Comparison of ENCODE assay signal across 8 cellular contexts in the genomic region with DNA sequence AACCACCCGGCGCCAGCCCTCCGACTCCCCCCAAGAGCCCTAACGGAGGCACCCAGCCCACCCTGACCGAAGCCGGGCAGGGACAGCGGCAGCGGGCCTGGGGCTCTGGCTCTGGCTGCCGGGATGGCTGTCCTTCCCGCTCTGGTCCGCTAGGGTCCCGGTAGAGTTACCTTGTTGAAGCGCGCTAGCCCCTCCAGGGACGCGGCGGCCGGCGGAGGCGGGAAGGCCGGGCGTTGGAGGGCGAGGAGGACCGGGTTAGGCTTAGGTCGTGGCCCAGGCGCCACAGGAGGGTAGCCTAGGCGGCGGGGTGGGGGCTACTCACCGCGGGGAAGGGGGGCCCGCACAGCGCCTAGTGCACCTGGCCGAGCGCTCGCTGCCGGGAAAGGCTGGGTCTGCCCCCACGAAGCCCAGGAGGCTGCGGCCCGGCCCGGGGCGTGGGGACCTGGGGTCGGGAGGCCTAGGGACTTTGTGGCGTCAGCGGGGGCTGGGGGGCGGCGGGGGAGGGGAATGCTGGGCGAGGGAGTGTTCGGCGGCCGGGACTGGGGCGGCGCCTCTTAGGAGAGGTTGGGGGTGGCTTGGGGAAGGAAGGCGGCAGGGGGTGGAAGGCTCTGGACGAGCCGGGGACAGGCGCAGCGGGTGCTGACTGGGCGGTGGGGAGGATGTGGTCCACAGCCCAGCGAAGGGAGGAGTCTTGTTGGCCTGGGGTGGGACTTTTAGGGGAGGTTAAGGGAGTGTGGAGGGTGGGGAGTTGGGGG. TPM values are rescaled to one million over a fixed set of nuclear protein-coding genes. Genes with fewer than 3 reads are reported as not detected.
DNase-seq lines count a peak whose midpoint lies in the region; ATAC-seq and TF ChIP-seq lines count a peak whose summit lies in the region.

A gene with protein sequence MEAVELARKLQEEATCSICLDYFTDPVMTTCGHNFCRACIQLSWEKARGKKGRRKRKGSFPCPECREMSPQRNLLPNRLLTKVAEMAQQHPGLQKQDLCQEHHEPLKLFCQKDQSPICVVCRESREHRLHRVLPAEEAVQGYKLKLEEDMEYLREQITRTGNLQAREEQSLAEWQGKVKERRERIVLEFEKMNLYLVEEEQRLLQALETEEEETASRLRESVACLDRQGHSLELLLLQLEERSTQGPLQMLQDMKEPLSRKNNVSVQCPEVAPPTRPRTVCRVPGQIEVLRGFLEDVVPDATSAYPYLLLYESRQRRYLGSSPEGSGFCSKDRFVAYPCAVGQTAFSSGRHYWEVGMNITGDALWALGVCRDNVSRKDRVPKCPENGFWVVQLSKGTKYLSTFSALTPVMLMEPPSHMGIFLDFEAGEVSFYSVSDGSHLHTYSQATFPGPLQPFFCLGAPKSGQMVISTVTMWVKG (minus strand): TSS at position 645 of the 755 bp plus-strand sequence. CDS start 1,789 bp downstream, outside the sequence.

- no peak within 1 kb of the TSS for H2AFZ ChIP-seq in Karpas-422 (ENCODE audit: low read length)

- peaks cover 9% of the 10 kb centered on the region for H3K36me3 ChIP-seq in endodermal cell (ENCODE audit: control insufficient read depth, insufficient read depth, low read length)
- no peaks in the 10 kb centered on the region for H3K36me3 ChIP-seq in muscle layer of duodenum (ENCODE audit: control insufficient read depth in 1 of 2, insufficient read depth in 2 of 2, low read length in 2 of 2)
- peaks cover 0 to under 1% (median 0%) of the 10 kb centered on the region in 4 donors for H3K36me3 ChIP-seq in upper lobe of left lung
- no peaks in the 10 kb centered on the region for H3K36me3 ChIP-seq in Karpas-422 (ENCODE audit: insufficient read depth, low read length)

- peak; percentile 59 to 67 for ATAC-seq in activated CD4-positive, CD25-positive, alpha-beta regulatory T cell treated with anti-CD3 and anti-CD28 coated beads, Interleukin-2, amount 50 U/mL, for 24 hours
- peak; percentile 47 to 71 for ATAC-seq in upper lobe of left lung (ENCODE audit: low FRiP score in 2 of 2)

- TF ChIP-seq EP300 in upper lobe of left lung (IDR thresholded peaks at IDR 0.05) = no peak

- TF ChIP-seq CTCF in endodermal cell (conservative IDR thresholded peaks at IDR 0.05) (peak; percentile 76), upper lobe of left lung (IDR thresholded peaks at IDR 0.05) (peak in 5 of 6 experiments; percentile 37 to 68 (median 48))

- H3K4me1 ChIP-seq in endodermal cell (ENCODE audit: control insufficient read depth, insufficient read depth, low read length) = peaks cover 11% of the 10 kb centered on the region
- peaks cover 0 to 6% of the 10 kb centered on the region in 2 donors for H3K4me1 ChIP-seq in muscle layer of duodenum (ENCODE audit: control insufficient read depth in 1 of 2, insufficient read depth in 2 of 2, low read length in 2 of 2)
- H3K4me1 ChIP-seq in upper lobe of left lung = peaks cover 15 to 23% (median 20%) of the 10 kb centered on the region in 4 donors
- H3K4me1 ChIP-seq in Karpas-422 (ENCODE audit: low read length) = no peaks in the 10 kb centered on the region

- peaks cover 37% of the 10 kb centered on the region for H3K4me1 Mint-ChIP-seq in endodermal cell

- no peaks in the 10 kb centered on the region for H4K20me1 ChIP-seq in Karpas-422 (ENCODE audit: insufficient read depth, low read depth, low read length)

- H3K4me3 ChIP-seq in endodermal cell (ENCODE audit: low read length) = peak within 1 kb of the TSS; percentile 74
- peak within 1 kb of the TSS; percentile 42 to 49 for H3K4me3 ChIP-seq in muscle layer of duodenum (ENCODE audit: low read depth in 1 of 2, low read length in 2 of 2)
- H3K4me3 ChIP-seq in upper lobe of left lung = peak within 1 kb of the TSS; percentile 5 to 55 (median 46)
- H3K4me3 ChIP-seq in Karpas-422 (ENCODE audit: low read length) = no peak within 1 kb of the TSS

- peaks cover 64% of the 10 kb centered on the region for H3K27me3 Mint-ChIP-seq in endodermal cell (ENCODE audit: insufficient read depth)

- 0 to 2% methylated on average over 6 to 59 of the region's 59 CpGs for WGBS in endodermal cell (ENCODE audit: insufficient coverage in 1 of 2, insufficient read length in 1 of 2), 2 experiments
- 2 to 3% methylated on average over 19 to 35 of the region's 59 CpGs for WGBS in upper lobe of left lung, 2 donors

- H3K27ac ChIP-seq in endodermal cell (ENCODE audit: low read depth, low read length) (no peak within 1 kb of the TSS), muscle layer of duodenum (ENCODE audit: low read length) (no peak within 1 kb of the TSS), upper lobe of left lung (peak within 1 kb of the TSS in 1 of 4 donors; percentile 18), Karpas-422 (ENCODE audit: low read length) (no peak within 1 kb of the TSS)

- peaks cover 14% of the 10 kb centered on the region for H3K9me3 Mint-ChIP-seq in endodermal cell

- H3K27me3 ChIP-seq in endodermal cell (ENCODE audit: control insufficient read depth, insufficient read depth, low read length, poor library complexity, severe bottlenecking) (peaks cover 7% of the 10 kb centered on the region), muscle layer of duodenum (ENCODE audit: low read depth, low read length) (peaks cover 32% of the 10 kb centered on the region), upper lobe of left lung (peaks cover 0 to 20% (median 9%) of the 10 kb centered on the region in 4 donors), Karpas-422 (ENCODE audit: low read length) (no peaks in the 10 kb centered on the region)

- no peak for TF ChIP-seq POLR2A in upper lobe of left lung (IDR thresholded peaks at IDR 0.05)

- peaks cover 16% of the 10 kb centered on the region for H3K36me3 Mint-ChIP-seq in endodermal cell (ENCODE audit: low read depth)

- peak within 1 kb of the TSS; percentile 30 for H3K27ac Mint-ChIP-seq in endodermal cell

- H3K4me3 Mint-ChIP-seq in endodermal cell = peak within 1 kb of the TSS; percentile 72

- H3K4me2 ChIP-seq in Karpas-422 (ENCODE audit: low read depth, low read length, poor library complexity, severe bottlenecking) = no peak within 1 kb of the TSS

- no peaks in the 10 kb centered on the region for H3K9me3 ChIP-seq in endodermal cell (ENCODE audit: control insufficient read depth, low read length)
- no peaks in the 10 kb centered on the region for H3K9me3 ChIP-seq in muscle layer of duodenum (ENCODE audit: control insufficient read depth in 1 of 2, low read length in 2 of 2)
- no peaks in the 10 kb centered on the region for H3K9me3 ChIP-seq in upper lobe of left lung
- no peaks in the 10 kb centered on the region for H3K9me3 ChIP-seq in Karpas-422 (ENCODE audit: low read length)

- no peak for DNase-seq in activated CD4-positive, CD25-positive, alpha-beta regulatory T cell treated with anti-CD3 and anti-CD28 coated beads, Interleukin-2, amount 50 U/mL, for 72 hours
- peak; percentile 40 for DNase-seq in activated CD4-positive, alpha-beta T cell treated with anti-CD3 and anti-CD28 coated beads, Interleukin-2, amount 50 U/mL, for 1 hour
- peak; percentile 94 for DNase-seq in endodermal cell
- DNase-seq in upper lobe of left lung = peak in 1 of 2 donors; percentile 89
- no peak for DNase-seq in Karpas-422
- no peak for DNase-seq in KG1 (lab: John Stamatoyannopoulos, UW)

- H3K9ac ChIP-seq in endodermal cell (ENCODE audit: extremely low read depth, low read length, poor library complexity, severe bottlenecking) = peak within 1 kb of the TSS; percentile 45
- no peak within 1 kb of the TSS for H3K9ac ChIP-seq in Karpas-422 (ENCODE audit: low read length)

- H3K79me2 ChIP-seq in Karpas-422 (ENCODE audit: low read length) = no peaks in the 10 kb centered on the region

- H3K9me2 ChIP-seq in Karpas-422 (replicated peaks; ENCODE audit: insufficient read depth, low read length) = no peaks in the 10 kb centered on the region

RNA-seq across cellular contexts. Expression of the gene that starts here (rescaled TPM):
- total RNA-seq in endodermal cell (10 to 100 TPM in 1 of 2 donors, 1 to 10 TPM in 1; 8.4 to 19.6 TPM), upper lobe of left lung (10 to 100 TPM in 1 of 6 donors, 1 to 10 TPM in 5; 1.2 to 21.0 (median 2.4) TPM)
- 4.8 TPM for polyA plus RNA-seq in endodermal cell (2013, experiment 1 of 2)
- polyA plus RNA-seq in endodermal cell (2013, experiment 2 of 2) = 3.4 TPM
- 0.29 TPM in 1 of 2 replicates, not detected in the other for total RNA-seq in Karpas-422 (2014; rRNA removed; shearing (Covaris generic); ENCODE audit: low replicate concordance)

Comparison
In these comparisons a context has a peak if more than half of its experiments do, and no peak if none do; other contexts are left out.
1. DNase-seq: peak in activated CD4-positive, alpha-beta T cell treated with anti-CD3 and anti-CD28 coated beads, Interleukin-2, amount 50 U/mL, for 1 hour (single experiment) and endodermal cell (single experiment); none in activated CD4-positive, CD25-positive, alpha-beta regulatory T cell treated with anti-CD3 and anti-CD28 coated beads, Interleukin-2, amount 50 U/mL, for 72 hours (single experiment), Karpas-422 (single experiment) and KG1 (single experiment).